ENCODE assay signal across 26 cellular contexts in genomic region chr11:30457045-30457444, GRCh38.
"Had no signal": no experiment of that assay in that cellular context is flagged by ENCODE, and none has a peak within 500 bp of the region (broad histone marks: within the 10 kb centered on the region; RNA-seq: fewer than 3 reads in every experiment).

No MANE protein-coding gene starts in this region.

- H3K9ac ChIP-seq: KMS-11, SK-N-SH had no signal

- H2AFZ ChIP-seq: PC-9 had no signal

- H3K4me3 ChIP-seq: adrenal gland, breast epithelium, PC-9, SJCRH30 had no signal

- H3K27ac ChIP-seq: breast epithelium, KMS-11, PC-9, SJCRH30, WERI-Rb-1 had no signal

- H3K27me3 ChIP-seq: adrenal gland, breast epithelium, SJCRH30 had no signal

- ATAC-seq: activated CD4-positive, alpha-beta T cell treated with anti-CD3 and anti-CD28 coated beads for 36 hours; activated T-helper 17 cell treated with anti-CD3 and anti-CD28 coated beads, Interleukin-2, amount 50 U/mL, for 72 hours had no signal

- H3K36me3 ChIP-seq: adrenal gland, breast epithelium, SJCRH30 had no signal

- H3K4me2 ChIP-seq: KMS-11, PC-9, SK-N-SH had no signal

- DNase-seq: activated CD4-positive, alpha-beta memory T cell treated with anti-CD3 and anti-CD28 coated beads, Interleukin-2, amount 10 ng/mL, durations not matched to agents 7 days and 5 days; activated CD4-positive, alpha-beta T cell treated with anti-CD3 and anti-CD28 coated beads for 36 hours; activated CD4-positive, alpha-beta T cell treated with anti-CD3 and anti-CD28 coated beads, Interleukin-2, amount 50 U/mL, for 1 hour; activated gamma-delta T cell; activated naive CD4-positive, alpha-beta T cell treated with anti-CD3 and anti-CD28 coated beads, Interleukin-2, amount 10 ng/mL, durations not matched to agents 7 days and 5 days; activated naive CD8-positive, alpha-beta T cell treated with anti-CD3 and anti-CD28 coated beads, Interleukin-2, amount 10 ng/mL, durations not matched to agents 7 days and 5 days; activated T-cell treated with anti-CD3 and anti-CD28 coated beads for 4 hours; activated T-cell treated with anti-CD3 and anti-CD28 coated beads, Interleukin-2, amount 50 U/mL, for 48 hours; anterior cingulate cortex; central memory CD4-positive, alpha-beta T cell; NCI-H1092; NCI-H1417; NCI-H1930; NCI-H345; NCI-H510A; NCI-H526 treated with DMSO at 0.1 percent for 48 hours; NCI-H82; PC-9; SJCRH30; SK-N-SH; T-helper 1 cell; WERI-Rb-1 had no signal

- H3K4me1 ChIP-seq: breast epithelium, SJCRH30 had no signal

- H3K9me3 ChIP-seq: adrenal gland, breast epithelium, SJCRH30, SK-N-SH had no signal
